ENCODE assay signal across 3 cellular contexts in the genomic region with DNA sequence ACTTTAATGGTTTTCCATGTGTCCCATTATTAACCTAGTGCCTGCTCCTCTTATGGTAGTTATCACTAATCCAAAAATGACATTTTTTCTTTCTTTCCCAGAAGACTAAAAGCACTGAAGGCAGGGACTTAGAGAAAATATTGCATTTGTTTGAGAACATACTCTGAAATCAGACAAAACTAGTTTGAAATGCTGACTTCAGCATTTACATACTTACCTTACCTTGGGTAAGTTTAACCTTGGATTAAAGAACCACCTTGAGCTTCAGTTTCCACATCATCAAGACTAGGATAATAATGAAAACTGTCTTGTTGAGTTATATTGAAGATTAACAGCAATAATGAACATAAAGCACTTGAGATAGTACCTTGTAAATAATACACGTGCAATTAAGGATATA.
A peak's percentile ranks its signal among the peaks of the same experiment; 100 is the strongest.
TF ChIP-seq lines count a peak whose summit lies in the region.

No MANE protein-coding gene starts in this region.

TF ChIP-seq in A549, 52 proteins besides CTCF, POLR2A, EP300 and RAD21:
- no peak for TF ChIP-seq FOXS1 (CRISPR knock-in tag; IDR thresholded peaks at IDR 0.05)
- TF ChIP-seq MAFK (IDR thresholded peaks at IDR 0.05; ENCODE audit: partially characterized antibody): peak; percentile 86

TF ChIP-seq in IMR-90, 13 proteins besides CTCF, POLR2A, EP300 and RAD21:
- peak; percentile 88 for TF ChIP-seq MAFK (IDR thresholded peaks at IDR 0.05; ENCODE audit: low read depth, low read length)
- no peak for TF ChIP-seq FOS (IDR thresholded peaks at IDR 0.05; ENCODE audit: low read depth, low read length)
TF ChIP-seq in IMR-90: peak in this region for 1.

TF ChIP-seq in H1, 55 proteins besides CTCF, POLR2A, EP300 and RAD21:
- TF ChIP-seq SRF (IDR thresholded peaks at IDR 0.05; ENCODE audit: low read depth, low read length): no peak
- TF ChIP-seq SIX5 (IDR thresholded peaks at IDR 0.05; ENCODE audit: low read depth, low read length): no peak
- TF ChIP-seq MAFK (IDR thresholded peaks at IDR 0.05; ENCODE audit: low read depth, low read length): peak; percentile 33; the same call in 1 of the 2 replicates
TF ChIP-seq in H1: peak in this region for 1.
